In the genomic region with DNA sequence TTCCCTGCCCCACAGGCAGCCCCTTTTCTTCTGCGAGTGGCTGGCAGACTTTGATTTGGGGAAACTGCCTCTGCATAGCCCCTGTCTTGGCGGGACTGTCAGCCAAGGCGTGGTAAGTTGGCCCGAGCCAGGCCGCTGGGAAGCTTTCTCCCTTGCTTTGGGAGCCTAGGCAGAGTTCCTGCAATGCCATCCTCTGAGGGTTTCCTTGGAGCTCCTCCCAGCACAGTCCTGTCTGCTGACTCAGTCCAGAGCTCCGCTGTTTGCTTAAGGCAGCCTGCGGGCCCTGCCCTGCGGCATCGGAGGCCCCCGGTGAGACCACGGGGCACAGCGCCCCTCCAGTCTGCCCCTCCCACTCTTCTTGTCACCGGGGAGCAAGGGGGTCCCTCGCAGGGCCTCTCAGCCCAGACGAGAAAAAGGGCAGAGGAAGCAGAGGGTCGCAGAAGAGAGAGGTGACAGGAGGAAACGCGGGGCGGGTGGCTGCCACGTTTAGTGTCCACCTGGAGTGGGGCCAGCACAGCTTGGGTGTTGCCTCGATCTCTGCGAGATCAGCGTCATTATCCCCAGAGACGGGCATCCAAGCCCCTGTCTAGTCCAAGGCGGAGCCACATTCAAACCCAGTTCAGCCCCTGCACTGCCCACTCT, we compare ENCODE assay signal across 8 cellular contexts. TPM values are rescaled to one million over a fixed set of nuclear protein-coding genes. Genes with fewer than 3 reads are reported as not detected.
A peak's percentile ranks its signal among the peaks of the same experiment; 100 is the strongest.
DNase-seq lines count a peak whose midpoint lies in the region; FAIRE-seq and TF ChIP-seq lines count a peak whose summit lies in the region.

No MANE protein-coding gene starts in this region.

- H3K4me1 ChIP-seq in keratinocyte (ENCODE audit: control insufficient read depth, extremely low read depth, insufficient read depth, low read length) (peaks cover 23% of the 10 kb centered on the region), thymus (ENCODE audit: control insufficient read depth, insufficient read depth, low read length) (peaks cover 18% of the 10 kb centered on the region)

- peak; percentile 47 for DNase-seq in HS-5 (ENCODE audit: low read depth)
- peak; percentile 68 for DNase-seq in amniotic stem cell (lab: John Stamatoyannopoulos, UW)
- DNase-seq in keratinocyte (ENCODE audit: low read depth, low spot score), result peak; percentile 49
- DNase-seq in activated CD8-positive, alpha-beta memory T cell treated with anti-CD3 and anti-CD28 coated beads, Interleukin-2, amount 50 U/mL, for 48 hours, result no peak
- DNase-seq in activated CD4-positive, CD25-positive, alpha-beta regulatory T cell (lab: John Stamatoyannopoulos, UW), result no peak
- DNase-seq in GM13976 (ENCODE audit: low spot score), result no peak
- no peak for DNase-seq in UCSD-AML1 (lab: John Stamatoyannopoulos, UW; ENCODE audit: unreplicated experiment)

- H4K20me1 ChIP-seq in keratinocyte (ENCODE audit: control insufficient read depth, extremely low read depth, insufficient read depth, low read length), result no peaks in the 10 kb centered on the region

- peak overlapping the region; percentile 89 for H3K27ac ChIP-seq in keratinocyte (ENCODE audit: control insufficient read depth, insufficient read depth, low read length)
- peak overlapping the region; percentile 42 for H3K27ac ChIP-seq in thymus (ENCODE audit: low read depth)

- FAIRE-seq in keratinocyte (lab: Jason Lieb, UNC), result no peak

- dilution Hi-C loops in keratinocyte (cut with MboI; ENCODE audit: extremely low pct_ligation_motif_present, low sequenced_read_pairs), result no loop called here

- H3K9me1 ChIP-seq in keratinocyte (ENCODE audit: control insufficient read depth, extremely low read depth, insufficient read depth, low read length), result no peaks in the 10 kb centered on the region

- peak overlapping the region; percentile 61 for H3K9ac ChIP-seq in keratinocyte (ENCODE audit: control insufficient read depth, extremely low read depth, insufficient read depth, low read length)

- H3K79me2 ChIP-seq in keratinocyte (ENCODE audit: control insufficient read depth, insufficient read depth, low read length), result no peaks in the 10 kb centered on the region

- H3K36me3 ChIP-seq in keratinocyte (ENCODE audit: control insufficient read depth in 2 of 2, extremely low read depth in 1 of 2, insufficient read depth in 2 of 2, low read length in 2 of 2) (no peaks in the 10 kb centered on the region), thymus (ENCODE audit: control insufficient read depth, insufficient read depth) (no peaks in the 10 kb centered on the region)

- H2AFZ ChIP-seq in keratinocyte (ENCODE audit: control insufficient read depth, low read length), result peak overlapping the region; percentile 43

- 39% methylated on average over 25 of the region's 25 CpGs for WGBS in thymus

- H3K9me3 ChIP-seq in keratinocyte (ENCODE audit: control insufficient read depth, low read depth, low read length), result no peaks in the 10 kb centered on the region
- H3K9me3 ChIP-seq in thymus (ENCODE audit: control insufficient read depth), result no peaks in the 10 kb centered on the region

- in situ Hi-C loops in GM13976 (cut with MboI; ENCODE audit: low sequenced_read_pairs, unreplicated experiment), result no loop called here

- peak overlapping the region; percentile 70 for H3K4me2 ChIP-seq in keratinocyte (ENCODE audit: control insufficient read depth, extremely low read depth, insufficient read depth, low read depth, low read length)

- H3K27me3 ChIP-seq in keratinocyte (ENCODE audit: control insufficient read depth, extremely low read depth, insufficient read depth, low read length), result no peaks in the 10 kb centered on the region
- H3K27me3 ChIP-seq in thymus (ENCODE audit: control insufficient read depth, insufficient read depth), result no peaks in the 10 kb centered on the region

- TF ChIP-seq CTCF in keratinocyte (optimal IDR thresholded peaks at IDR 0.05 in 1 of 3, IDR thresholded peaks at IDR 0.05 in 1 of 3, conservative IDR thresholded peaks at IDR 0.05 in 1 of 3; ENCODE audit: extremely low read depth in 1 of 3, insufficient read depth in 2 of 3, low read length in 3 of 3) (no peak), GM13976 (IDR thresholded peaks at IDR 0.05; ENCODE audit: borderline replicate concordance, control extremely low read depth, extremely low read depth, insufficient read depth, missing control alignments) (no peak)

- peak overlapping the region in 2 of 3 experiments; percentile 4 to 43 for H3K4me3 ChIP-seq in keratinocyte (ENCODE audit: control insufficient read depth in 2 of 3, extremely low read depth in 1 of 3, insufficient read depth in 2 of 3, low read depth in 1 of 3, low read length in 3 of 3)
- H3K4me3 ChIP-seq in thymus (ENCODE audit: low read length), result no peak overlapping the region

RNA-seq across cellular contexts. Expression of a gene that starts 58.9 kb away (rescaled TPM):
- polyA plus RNA-seq in keratinocyte (21.4 to 39.1 TPM (median 24.5 TPM) in 3 replicates), thymus (7.7 TPM)
- polyA plus RNA-seq in keratinocyte (2011; ENCODE audit: low read depth), result 3.4 TPM
- polyA plus RNA-seq in keratinocyte (2011; cell fraction: cytosol; rRNA removed), result 16.9 and 22.6 TPM in 2 replicates
- 50.9 and 52.5 TPM in 2 replicates for polyA plus RNA-seq in keratinocyte (2011; cell fraction: nucleus; rRNA removed)
- polyA plus RNA-seq in keratinocyte (2012; ENCODE audit: low replicate concordance), result 9.4 and 25.1 TPM in 2 replicates
- polyA minus RNA-seq in keratinocyte, result 46.0 to 77.2 TPM (median 60.9 TPM) in 3 replicates
- polyA minus RNA-seq in keratinocyte (2011; cell fraction: cytosol; rRNA and poly(A)+ RNA removed), result 28.6 TPM
- polyA minus RNA-seq in keratinocyte (2011; cell fraction: nucleus; rRNA and poly(A)+ RNA removed), result 57.7 and 70.4 TPM in 2 replicates

Comparison
In these comparisons a context has a peak if more than half of its experiments do, and no peak if none do; other contexts are left out.
1. DNase-seq: peak in HS-5 (single experiment), amniotic stem cell (single experiment) and keratinocyte (single experiment); none in activated CD8-positive, alpha-beta memory T cell treated with anti-CD3 and anti-CD28 coated beads, Interleukin-2, amount 50 U/mL, for 48 hours (single experiment), activated CD4-positive, CD25-positive, alpha-beta regulatory T cell (0 of 4), GM13976 (single experiment) and UCSD-AML1 (single experiment).